14 cellular contexts compared by ENCODE assay signal in genomic region chr7:134691820-134692705, GRCh38. TPM values are rescaled to one million over a fixed set of nuclear protein-coding genes. Genes with fewer than 3 reads are reported as not detected.
DNase-seq lines count a peak whose midpoint lies in the region; ATAC-seq and TF ChIP-seq lines count a peak whose summit lies in the region.
"Had no signal": no experiment of that assay in that cellular context is flagged by ENCODE, and none has a peak within 500 bp of the region (broad histone marks: within the 10 kb centered on the region; RNA-seq: fewer than 3 reads in every experiment).

No MANE protein-coding gene starts in this region.

- TF ChIP-seq CTCF in right atrium auricular region (IDR thresholded peaks at IDR 0.05) (no peak), omental fat pad (IDR thresholded peaks at IDR 0.05) (no peak), vagina (IDR thresholded peaks at IDR 0.05) (no peak)

- ATAC-seq in Right ventricle myocardium superior (ENCODE audit: poor library complexity) (no peak), omental fat pad (ENCODE audit: low FRiP score) (peak; percentile 58), HG02970 (IDR thresholded peaks at IDR 0.05; ENCODE audit: low FRiP score, unreplicated experiment) (no peak)
- ATAC-seq: mucosa of descending colon had no signal

- H3K27ac ChIP-seq in right atrium auricular region = peak overlapping the region; percentile 15 to 56
- H3K27ac ChIP-seq in cingulate gyrus (ENCODE audit: low read depth, low read length) = peak overlapping the region; percentile 42
- peak overlapping the region; percentile 64 for H3K27ac ChIP-seq in vagina

- no peak for TF ChIP-seq POLR2A in vagina (IDR thresholded peaks at IDR 0.05)

- no peak for DNase-seq in right atrium auricular region (ENCODE audit: low spot score)
- DNase-seq in Right ventricle myocardium superior = no peak
- no peak for DNase-seq in omental fat pad (ENCODE audit: low spot score)
- DNase-seq in vagina (ENCODE audit: extremely low spot score in 2 of 2) = no peak
- DNase-seq in Kasumi-1 (lab: John Stamatoyannopoulos, UW) = no peak
- no peak for DNase-seq in NCI-H146 treated with DMSO at 0.1 percent for 48 hours (lab: John Stamatoyannopoulos, UW; ENCODE audit: unreplicated experiment)
- DNase-seq: HCEC 1CT; mucosa of descending colon; NCI-H1048; NCI-H748 treated with DMSO at 0.1 percent for 48 hours; stimulated activated CD4-positive, alpha-beta T cell treated with anti-CD3 and anti-CD28 coated beads, Interleukin-12 subunit alpha, Interleukin-12 subunit beta, amount 100 ng/mL, for 4 hours; stimulated activated naive CD4-positive, alpha-beta T cell treated with Interleukin-2 at 50 U/mL for 16 hours had no signal

- H3K36me3 ChIP-seq in right atrium auricular region = no peaks in the 10 kb centered on the region
- no peaks in the 10 kb centered on the region for H3K36me3 ChIP-seq in vagina

- H3K4me1 ChIP-seq in right atrium auricular region (peaks cover 0 to 19% of the 10 kb centered on the region in 2 donors), vagina (peaks cover 57% of the 10 kb centered on the region)

- H3K9me3 ChIP-seq in right atrium auricular region (no peaks in the 10 kb centered on the region), vagina (no peaks in the 10 kb centered on the region)
- H3K9me3 ChIP-seq: mucosa of descending colon had no signal

- intact Hi-C loops in Right ventricle myocardium superior (cut with DNase I) = loop anchor here (2.0 to 5.0 kb wide), 2 partner anchors 55 to 260 kb away; no protein-coding TSS in a partner anchor
- intact Hi-C loops in vagina (cut with DNase I) = loop anchor here (5.0 to 10.0 kb wide), 4 partner anchors 53 to 260 kb away; no protein-coding TSS in a partner anchor

- H3K27me3 ChIP-seq in right atrium auricular region (no peaks in the 10 kb centered on the region), vagina (no peaks in the 10 kb centered on the region)

- H3K4me3 ChIP-seq in right atrium auricular region = no peak overlapping the region
- no peak overlapping the region for H3K4me3 ChIP-seq in vagina
- H3K4me3 ChIP-seq: mucosa of descending colon had no signal

RNA-seq across cellular contexts. Expression of gene BPGM, which starts 45.4 kb away (rescaled TPM):
- total RNA-seq in right atrium auricular region (10 to 100 TPM; 12.5 to 16.7 TPM), Right ventricle myocardium superior (12.3 TPM), omental fat pad (10 to 100 TPM in 3 of 4 donors, 1 to 10 TPM in 1; 6.6 to 20.0 (median 13.5) TPM), vagina (9.1 TPM)
